In the genomic region with DNA sequence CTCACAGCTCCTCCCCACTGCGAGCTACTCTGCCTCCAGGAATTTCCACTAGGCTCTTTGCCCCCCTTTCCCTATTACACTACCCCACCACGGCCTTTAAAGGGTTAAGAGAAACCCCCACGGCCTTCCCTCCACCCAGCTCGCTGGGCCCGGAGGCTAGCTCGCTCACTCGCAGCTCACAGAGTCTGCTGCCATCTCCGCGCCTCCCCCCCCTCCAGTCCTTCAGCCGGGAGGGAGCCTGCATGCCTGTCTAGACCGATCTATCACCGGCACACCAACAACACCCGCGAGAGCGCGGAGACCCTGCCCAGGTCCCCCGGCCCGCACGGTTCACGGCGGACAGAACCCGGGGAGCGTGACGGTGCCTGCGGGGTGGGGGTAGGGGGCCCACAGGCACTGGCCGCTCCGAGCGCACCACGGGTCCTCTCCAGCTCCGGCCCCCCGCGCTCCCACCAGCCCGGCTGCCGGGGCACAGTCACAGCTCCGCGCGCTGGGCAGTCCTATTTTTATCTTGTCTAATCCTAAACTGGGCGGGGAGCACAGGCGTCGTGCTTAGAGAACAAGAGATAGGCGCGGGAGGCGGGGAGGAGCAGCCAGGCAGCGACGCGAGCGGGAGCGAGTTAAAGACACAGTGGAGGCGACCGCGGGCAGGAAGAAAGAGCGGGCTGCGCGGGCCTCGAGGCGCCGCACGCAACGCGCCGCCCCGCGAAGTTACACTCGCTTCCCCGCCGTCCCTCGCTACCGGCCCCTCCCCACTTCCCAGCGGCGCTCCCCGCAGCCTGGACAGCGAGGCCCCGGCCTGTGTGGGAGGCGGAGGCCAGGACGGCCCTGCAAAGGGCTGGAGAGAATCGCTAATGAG, we compare ENCODE assay signal across 8 cellular contexts. TPM values are rescaled to one million over a fixed set of nuclear protein-coding genes. Genes with fewer than 3 reads are reported as not detected.
DNase-seq lines count a peak whose midpoint lies in the region; ATAC-seq, FAIRE-seq and TF ChIP-seq lines count a peak whose summit lies in the region.

No MANE protein-coding gene starts in this region.

- peak; percentile 73 for FAIRE-seq in GM18507 (lab: Jason Lieb, UNC)

- peaks cover 52% of the 10 kb centered on the region for H3K4me1 Mint-ChIP-seq in stimulated activated naive CD8-positive, alpha-beta T cell treated with anti-CD3 and anti-CD28 coated beads, Interleukin-15, amount 100 ng/mL, for 72 hours

- no peaks in the 10 kb centered on the region for H3K9me3 Mint-ChIP-seq in stimulated activated naive CD8-positive, alpha-beta T cell treated with anti-CD3 and anti-CD28 coated beads, Interleukin-15, amount 100 ng/mL, for 72 hours

- H3K4me3 Mint-ChIP-seq in stimulated activated naive CD8-positive, alpha-beta T cell treated with anti-CD3 and anti-CD28 coated beads, Interleukin-15, amount 100 ng/mL, for 72 hours = peak overlapping the region; percentile 92 to 94

- peak overlapping the region in 1 of 2 donors; percentile 82 for H3K27ac Mint-ChIP-seq in stimulated activated naive CD8-positive, alpha-beta T cell treated with anti-CD3 and anti-CD28 coated beads, Interleukin-15, amount 100 ng/mL, for 72 hours

- H3K27ac ChIP-seq in caudate nucleus (ENCODE audit: low read depth, low read length) = no peak overlapping the region

- no peaks in the 10 kb centered on the region for H3K27me3 Mint-ChIP-seq in stimulated activated naive CD8-positive, alpha-beta T cell treated with anti-CD3 and anti-CD28 coated beads, Interleukin-15, amount 100 ng/mL, for 72 hours

- ATAC-seq in left lobe of liver = peak; percentile 46
- ATAC-seq in stimulated activated naive CD8-positive, alpha-beta T cell treated with anti-CD3 and anti-CD28 coated beads, Interleukin-15, amount 100 ng/mL, for 72 hours = no peak

- DNase-seq in GM18507 (ENCODE audit: extremely low spot score, insufficient read length, low read depth) = no peak
- DNase-seq in caudate nucleus (lab: John Stamatoyannopoulos, UW) = peak in 35 of 61 donors; percentile 2 to 70 (median 26)
- DNase-seq in left lobe of liver (ENCODE audit: low spot score) = peak; percentile 70
- peak in 1 of 2 donors; percentile 17 for DNase-seq in stimulated activated naive CD8-positive, alpha-beta T cell treated with anti-CD3 and anti-CD28 coated beads, Interleukin-15, amount 100 ng/mL, for 72 hours
- DNase-seq in GF-D8 (lab: John Stamatoyannopoulos, UW) = no peak
- no peak for DNase-seq in SW 1271 (lab: John Stamatoyannopoulos, UW)
- no peak for DNase-seq in SIG-M5 treated with dmso at 0.1 percent for 504 hours (lab: John Stamatoyannopoulos, UW; ENCODE audit: unreplicated experiment)

TF ChIP-seq in PFSK-1, 5 proteins besides CTCF, POLR2A, EP300 and RAD21:
- TF ChIP-seq, protein P1, sequence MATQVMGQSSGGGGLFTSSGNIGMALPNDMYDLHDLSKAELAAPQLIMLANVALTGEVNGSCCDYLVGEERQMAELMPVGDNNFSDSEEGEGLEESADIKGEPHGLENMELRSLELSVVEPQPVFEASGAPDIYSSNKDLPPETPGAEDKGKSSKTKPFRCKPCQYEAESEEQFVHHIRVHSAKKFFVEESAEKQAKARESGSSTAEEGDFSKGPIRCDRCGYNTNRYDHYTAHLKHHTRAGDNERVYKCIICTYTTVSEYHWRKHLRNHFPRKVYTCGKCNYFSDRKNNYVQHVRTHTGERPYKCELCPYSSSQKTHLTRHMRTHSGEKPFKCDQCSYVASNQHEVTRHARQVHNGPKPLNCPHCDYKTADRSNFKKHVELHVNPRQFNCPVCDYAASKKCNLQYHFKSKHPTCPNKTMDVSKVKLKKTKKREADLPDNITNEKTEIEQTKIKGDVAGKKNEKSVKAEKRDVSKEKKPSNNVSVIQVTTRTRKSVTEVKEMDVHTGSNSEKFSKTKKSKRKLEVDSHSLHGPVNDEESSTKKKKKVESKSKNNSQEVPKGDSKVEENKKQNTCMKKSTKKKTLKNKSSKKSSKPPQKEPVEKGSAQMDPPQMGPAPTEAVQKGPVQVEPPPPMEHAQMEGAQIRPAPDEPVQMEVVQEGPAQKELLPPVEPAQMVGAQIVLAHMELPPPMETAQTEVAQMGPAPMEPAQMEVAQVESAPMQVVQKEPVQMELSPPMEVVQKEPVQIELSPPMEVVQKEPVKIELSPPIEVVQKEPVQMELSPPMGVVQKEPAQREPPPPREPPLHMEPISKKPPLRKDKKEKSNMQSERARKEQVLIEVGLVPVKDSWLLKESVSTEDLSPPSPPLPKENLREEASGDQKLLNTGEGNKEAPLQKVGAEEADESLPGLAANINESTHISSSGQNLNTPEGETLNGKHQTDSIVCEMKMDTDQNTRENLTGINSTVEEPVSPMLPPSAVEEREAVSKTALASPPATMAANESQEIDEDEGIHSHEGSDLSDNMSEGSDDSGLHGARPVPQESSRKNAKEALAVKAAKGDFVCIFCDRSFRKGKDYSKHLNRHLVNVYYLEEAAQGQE (IDR thresholded peaks at IDR 0.05; ENCODE audit: insufficient read depth in 1 of 2, low read depth in 2 of 2, low read length in 2 of 2) = 0 out of 4 replicates have a peak, but pooled peaks of 1 of the 2 experiments have one; percentile 9
- TF ChIP-seq SIN3A (IDR thresholded peaks at IDR 0.05; ENCODE audit: borderline replicate concordance, insufficient read depth, low read length) (no peak; the same call in 1 of the 2 replicates), FOXP2 (optimal IDR thresholded peaks at IDR 0.05; ENCODE audit: borderline replicate concordance, extremely low read depth, extremely low read length, insufficient read depth) (no peak), TAF1 (IDR thresholded peaks at IDR 0.05; ENCODE audit: borderline replicate concordance, insufficient read depth, low read length) (0 out of 2 replicates have a peak, but pooled peaks have one; percentile 29), POLR2AphosphoS5 (IDR thresholded peaks at IDR 0.05; ENCODE audit: low read depth, low read length) (no peak)

RNA-seq across cellular contexts. Expression of gene BCOR, which starts 3.5 kb away (rescaled TPM):
- polyA plus RNA-seq in PFSK-1 (2012; ENCODE audit: insufficient read length, low read depth) = 38.1 TPM
- total RNA-seq in left lobe of liver = 10.5 TPM

Comparison
In these comparisons a context has a peak if more than half of its experiments do, and no peak if none do; other contexts are left out.
1. DNase-seq: peak in caudate nucleus (35 of 61) and left lobe of liver (single experiment); none in GM18507 (single experiment), GF-D8 (single experiment), SW 1271 (0 of 2) and SIG-M5 treated with dmso at 0.1 percent for 504 hours (single experiment).